Comparison of ENCODE assay signal across 19 cellular contexts in genomic region chr17:2943971-2944370, GRCh38.
DNase-seq lines count a peak whose midpoint lies in the region; ATAC-seq and TF ChIP-seq lines count a peak whose summit lies in the region.
"Had no signal": no experiment of that assay in that cellular context is flagged by ENCODE, and none has a peak within 500 bp of the region (broad histone marks: within the 10 kb centered on the region; RNA-seq: fewer than 3 reads in every experiment).

No MANE protein-coding gene starts in this region.

- no peaks in the 10 kb centered on the region for H3K9me3 ChIP-seq in sigmoid colon
- H3K9me3 ChIP-seq: Caco-2, prostate gland had no signal

- peaks cover 30% of the 10 kb centered on the region for H3K4me1 Mint-ChIP-seq in activated T-cell treated with anti-CD3 and anti-CD28 coated beads, Interleukin-2, amount 50 U/mL, for 24 hours (ENCODE audit: low read depth)
- peaks cover 35 to 46% (median 41%) of the 10 kb centered on the region in 3 donors for H3K4me1 Mint-ChIP-seq in T-cell
- H3K4me1 Mint-ChIP-seq in naive thymus-derived CD8-positive, alpha-beta T cell: peaks cover 16 to 43% (median 39%) of the 10 kb centered on the region in 4 donors

- no peaks in the 10 kb centered on the region for H3K27me3 Mint-ChIP-seq in activated T-cell treated with anti-CD3 and anti-CD28 coated beads, Interleukin-2, amount 50 U/mL, for 24 hours
- H3K27me3 Mint-ChIP-seq in T-cell: no peaks in the 10 kb centered on the region
- H3K27me3 Mint-ChIP-seq in naive thymus-derived CD8-positive, alpha-beta T cell: no peaks in the 10 kb centered on the region

- intact Hi-C loops in sigmoid colon (cut with DNase I): no loop called here

- POLR2A ChIA-PET in T-cell (lab: Charles Lee): no interaction called here
- POLR2A ChIA-PET in naive thymus-derived CD8-positive, alpha-beta T cell (lab: Charles Lee): interaction anchor here (1.4 kb wide), 1 partner anchor 60 kb away, joined by 6 read pairs; no protein-coding TSS in a partner anchor

- peak overlapping the region; percentile 36 for H3K4me3 Mint-ChIP-seq in activated T-cell treated with anti-CD3 and anti-CD28 coated beads, Interleukin-2, amount 50 U/mL, for 24 hours
- peak overlapping the region; percentile 8 to 41 (median 11) for H3K4me3 Mint-ChIP-seq in T-cell
- peak overlapping the region; percentile 5 to 74 (median 60) for H3K4me3 Mint-ChIP-seq in naive thymus-derived CD8-positive, alpha-beta T cell
- H3K4me3 Mint-ChIP-seq: activated CD8-positive, alpha-beta T cell treated with anti-CD3 and anti-CD28 coated beads, Interleukin-2, amount 10 ng/mL, durations not matched to agents 7 days and 5 days had no signal

- CTCF ChIA-PET in T-cell (lab: Charles Lee): interaction anchor here in 1 of 2 donors (0.7 kb wide), 1 partner anchor 93 kb away, joined by 5 read pairs; no protein-coding TSS in a partner anchor

- no peak overlapping the region for H3K27ac ChIP-seq in sigmoid colon
- H3K27ac ChIP-seq: KMS-11, prostate gland, SK-N-MC had no signal

- no peak overlapping the region for H3K4me3 ChIP-seq in sigmoid colon
- H3K4me3 ChIP-seq: prostate gland, SK-N-MC had no signal

- H3K9me3 Mint-ChIP-seq in activated T-cell treated with anti-CD3 and anti-CD28 coated beads, Interleukin-2, amount 50 U/mL, for 24 hours: no peaks in the 10 kb centered on the region
- H3K9me3 Mint-ChIP-seq in T-cell: no peaks in the 10 kb centered on the region
- no peaks in the 10 kb centered on the region for H3K9me3 Mint-ChIP-seq in naive thymus-derived CD8-positive, alpha-beta T cell

- ATAC-seq in T-cell (replicated peaks in 1 of 4) (peak in 3 of 4 experiments; percentile 48 to 59 (median 54)), GM21515 (IDR thresholded peaks at IDR 0.05; ENCODE audit: unreplicated experiment) (no peak), GM19324 (IDR thresholded peaks at IDR 0.05; ENCODE audit: low FRiP score, unreplicated experiment) (no peak)
- peak; percentile 44 to 56 for ATAC-seq in naive thymus-derived CD8-positive, alpha-beta T cell
- ATAC-seq: activated CD8-positive, alpha-beta T cell treated with anti-CD3 and anti-CD28 coated beads, Interleukin-2, amount 10 ng/mL, durations not matched to agents 7 days and 5 days; Panc1 had no signal

- in situ Hi-C loops in KBM-7 (cut with MboI; ENCODE audit: low pct_unique_long_range_greater_than_20kb, low sequenced_read_pairs): no loop called here

- no peak for TF ChIP-seq CTCF in sigmoid colon (IDR thresholded peaks at IDR 0.05)

- no peak for DNase-seq in activated T-cell treated with anti-CD3 and anti-CD28 coated beads, Interleukin-2, amount 50 U/mL, for 24 hours
- no peak for DNase-seq in activated T-cell treated with anti-CD3 and anti-CD28 coated beads, Interleukin-2, amount 50 U/mL, for 48 hours
- DNase-seq in KBM-7: peak; percentile 69
- peak in 11 of 34 experiments; percentile 4 to 21 (median 8) for DNase-seq in T-cell
- DNase-seq in naive thymus-derived CD8-positive, alpha-beta T cell: peak in 2 of 10 donors; percentile 27 to 40
- no peak for DNase-seq in sigmoid colon
- DNase-seq: activated CD8-positive, alpha-beta T cell treated with anti-CD3 and anti-CD28 coated beads, Interleukin-2, amount 10 ng/mL, durations not matched to agents 7 days and 5 days; anterior cingulate cortex; Caco-2; head of caudate nucleus; NCI-H69; small intestine; stimulated activated CD4-positive, alpha-beta T cell treated with anti-CD3 and anti-CD28 coated beads, Interleukin-4, amount 100 ng/mL, for 1 hour had no signal

- TF ChIP-seq POLR2A in sigmoid colon (IDR thresholded peaks at IDR 0.05): no peak

- WGBS in sigmoid colon, 2 donors: 65 to 87% methylated on average over 10 of the region's 10 CpGs

- H3K4me1 ChIP-seq in sigmoid colon: peaks cover 0 to 14% (median 13%) of the 10 kb centered on the region in 4 donors
- H3K4me1 ChIP-seq: Caco-2, prostate gland had no signal

- TF ChIP-seq EP300 in sigmoid colon (IDR thresholded peaks at IDR 0.05): no peak

- no peaks in the 10 kb centered on the region for H3K36me3 Mint-ChIP-seq in activated T-cell treated with anti-CD3 and anti-CD28 coated beads, Interleukin-2, amount 50 U/mL, for 24 hours (ENCODE audit: low read depth)
- no peaks in the 10 kb centered on the region for H3K36me3 Mint-ChIP-seq in T-cell
- H3K36me3 Mint-ChIP-seq in naive thymus-derived CD8-positive, alpha-beta T cell: no peaks in the 10 kb centered on the region

- H3K27ac Mint-ChIP-seq in activated T-cell treated with anti-CD3 and anti-CD28 coated beads, Interleukin-2, amount 50 U/mL, for 24 hours: no peak overlapping the region
- peak overlapping the region; percentile 25 to 39 for H3K27ac Mint-ChIP-seq in T-cell
- H3K27ac Mint-ChIP-seq in naive thymus-derived CD8-positive, alpha-beta T cell: peak overlapping the region in 9 of 10 donors; percentile 15 to 75 (median 40)
- H3K27ac Mint-ChIP-seq: activated CD8-positive, alpha-beta T cell treated with anti-CD3 and anti-CD28 coated beads, Interleukin-2, amount 10 ng/mL, durations not matched to agents 7 days and 5 days had no signal

- no peaks in the 10 kb centered on the region for H3K27me3 ChIP-seq in sigmoid colon

- H3K36me3 ChIP-seq in sigmoid colon: no peaks in the 10 kb centered on the region
- H3K36me3 ChIP-seq: prostate gland had no signal

Comparison
In these comparisons a context has a peak if more than half of its experiments do, and no peak if none do; other contexts are left out.
1. ATAC-seq: peak in T-cell (3 of 4) and naive thymus-derived CD8-positive, alpha-beta T cell (2 of 2); none in GM21515 (single experiment) and GM19324 (single experiment).
2. Peak in every context shown above with its lines, with median percentiles within 50 percentile points of each other: H3K4me3 Mint-ChIP-seq.